ENCODE assay signal across 2 cellular contexts in the genomic region with DNA sequence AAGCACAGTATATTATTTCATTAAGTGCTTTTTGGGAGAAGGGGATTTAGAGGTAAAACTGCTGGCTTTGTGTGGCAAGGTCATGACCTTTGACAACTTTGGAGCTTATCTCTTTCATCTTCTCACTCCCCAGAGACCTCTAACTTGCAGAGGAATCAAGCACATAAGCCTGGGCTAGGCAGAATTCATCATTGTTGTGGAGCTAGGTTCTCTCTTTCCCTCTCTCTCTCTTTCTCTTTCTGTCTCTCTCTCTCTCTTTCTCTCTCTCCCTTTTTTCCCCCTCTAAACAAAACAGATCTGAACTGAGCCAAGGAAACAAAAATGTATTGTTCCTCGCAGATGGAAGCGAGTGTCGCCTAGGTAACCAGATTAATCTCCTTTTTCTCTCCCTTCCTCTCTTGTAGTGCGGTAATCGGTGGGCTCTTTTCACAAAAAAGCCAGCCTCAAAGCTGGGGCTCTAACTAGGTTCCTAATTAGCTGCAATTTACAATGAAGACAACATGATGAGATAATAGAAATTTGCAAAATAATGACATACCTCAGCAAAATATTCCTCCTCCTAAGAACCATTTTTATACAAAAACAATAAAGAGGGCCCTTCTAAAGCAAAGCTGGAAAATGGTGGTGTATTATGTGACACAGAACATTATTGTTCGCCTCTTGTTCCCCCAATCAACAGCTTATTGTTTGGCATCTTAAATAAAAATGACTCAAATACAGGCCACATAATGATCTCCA.
TF ChIP-seq lines count a peak whose summit lies in the region.

No MANE protein-coding gene starts in this region.

TF ChIP-seq in GM23338, 12 proteins besides CTCF, POLR2A, EP300 and RAD21 (continues in another document):
- no peak for TF ChIP-seq CREB1 (CRISPR knock-in tag; IDR thresholded peaks at IDR 0.05; ENCODE audit: low read depth)
- no peak for TF ChIP-seq EZH2 (IDR thresholded peaks at IDR 0.05; ENCODE audit: low read depth, unreplicated experiment)
- no peak for TF ChIP-seq ZNF331 (CRISPR knock-in tag; IDR thresholded peaks at IDR 0.05; ENCODE audit: low read depth)
- no peak for TF ChIP-seq ZNF114 (CRISPR knock-in tag; IDR thresholded peaks at IDR 0.05)
- no peak for TF ChIP-seq POLR2AphosphoS5 (IDR thresholded peaks at IDR 0.05; ENCODE audit: low read depth)
- TF ChIP-seq, protein P1, sequence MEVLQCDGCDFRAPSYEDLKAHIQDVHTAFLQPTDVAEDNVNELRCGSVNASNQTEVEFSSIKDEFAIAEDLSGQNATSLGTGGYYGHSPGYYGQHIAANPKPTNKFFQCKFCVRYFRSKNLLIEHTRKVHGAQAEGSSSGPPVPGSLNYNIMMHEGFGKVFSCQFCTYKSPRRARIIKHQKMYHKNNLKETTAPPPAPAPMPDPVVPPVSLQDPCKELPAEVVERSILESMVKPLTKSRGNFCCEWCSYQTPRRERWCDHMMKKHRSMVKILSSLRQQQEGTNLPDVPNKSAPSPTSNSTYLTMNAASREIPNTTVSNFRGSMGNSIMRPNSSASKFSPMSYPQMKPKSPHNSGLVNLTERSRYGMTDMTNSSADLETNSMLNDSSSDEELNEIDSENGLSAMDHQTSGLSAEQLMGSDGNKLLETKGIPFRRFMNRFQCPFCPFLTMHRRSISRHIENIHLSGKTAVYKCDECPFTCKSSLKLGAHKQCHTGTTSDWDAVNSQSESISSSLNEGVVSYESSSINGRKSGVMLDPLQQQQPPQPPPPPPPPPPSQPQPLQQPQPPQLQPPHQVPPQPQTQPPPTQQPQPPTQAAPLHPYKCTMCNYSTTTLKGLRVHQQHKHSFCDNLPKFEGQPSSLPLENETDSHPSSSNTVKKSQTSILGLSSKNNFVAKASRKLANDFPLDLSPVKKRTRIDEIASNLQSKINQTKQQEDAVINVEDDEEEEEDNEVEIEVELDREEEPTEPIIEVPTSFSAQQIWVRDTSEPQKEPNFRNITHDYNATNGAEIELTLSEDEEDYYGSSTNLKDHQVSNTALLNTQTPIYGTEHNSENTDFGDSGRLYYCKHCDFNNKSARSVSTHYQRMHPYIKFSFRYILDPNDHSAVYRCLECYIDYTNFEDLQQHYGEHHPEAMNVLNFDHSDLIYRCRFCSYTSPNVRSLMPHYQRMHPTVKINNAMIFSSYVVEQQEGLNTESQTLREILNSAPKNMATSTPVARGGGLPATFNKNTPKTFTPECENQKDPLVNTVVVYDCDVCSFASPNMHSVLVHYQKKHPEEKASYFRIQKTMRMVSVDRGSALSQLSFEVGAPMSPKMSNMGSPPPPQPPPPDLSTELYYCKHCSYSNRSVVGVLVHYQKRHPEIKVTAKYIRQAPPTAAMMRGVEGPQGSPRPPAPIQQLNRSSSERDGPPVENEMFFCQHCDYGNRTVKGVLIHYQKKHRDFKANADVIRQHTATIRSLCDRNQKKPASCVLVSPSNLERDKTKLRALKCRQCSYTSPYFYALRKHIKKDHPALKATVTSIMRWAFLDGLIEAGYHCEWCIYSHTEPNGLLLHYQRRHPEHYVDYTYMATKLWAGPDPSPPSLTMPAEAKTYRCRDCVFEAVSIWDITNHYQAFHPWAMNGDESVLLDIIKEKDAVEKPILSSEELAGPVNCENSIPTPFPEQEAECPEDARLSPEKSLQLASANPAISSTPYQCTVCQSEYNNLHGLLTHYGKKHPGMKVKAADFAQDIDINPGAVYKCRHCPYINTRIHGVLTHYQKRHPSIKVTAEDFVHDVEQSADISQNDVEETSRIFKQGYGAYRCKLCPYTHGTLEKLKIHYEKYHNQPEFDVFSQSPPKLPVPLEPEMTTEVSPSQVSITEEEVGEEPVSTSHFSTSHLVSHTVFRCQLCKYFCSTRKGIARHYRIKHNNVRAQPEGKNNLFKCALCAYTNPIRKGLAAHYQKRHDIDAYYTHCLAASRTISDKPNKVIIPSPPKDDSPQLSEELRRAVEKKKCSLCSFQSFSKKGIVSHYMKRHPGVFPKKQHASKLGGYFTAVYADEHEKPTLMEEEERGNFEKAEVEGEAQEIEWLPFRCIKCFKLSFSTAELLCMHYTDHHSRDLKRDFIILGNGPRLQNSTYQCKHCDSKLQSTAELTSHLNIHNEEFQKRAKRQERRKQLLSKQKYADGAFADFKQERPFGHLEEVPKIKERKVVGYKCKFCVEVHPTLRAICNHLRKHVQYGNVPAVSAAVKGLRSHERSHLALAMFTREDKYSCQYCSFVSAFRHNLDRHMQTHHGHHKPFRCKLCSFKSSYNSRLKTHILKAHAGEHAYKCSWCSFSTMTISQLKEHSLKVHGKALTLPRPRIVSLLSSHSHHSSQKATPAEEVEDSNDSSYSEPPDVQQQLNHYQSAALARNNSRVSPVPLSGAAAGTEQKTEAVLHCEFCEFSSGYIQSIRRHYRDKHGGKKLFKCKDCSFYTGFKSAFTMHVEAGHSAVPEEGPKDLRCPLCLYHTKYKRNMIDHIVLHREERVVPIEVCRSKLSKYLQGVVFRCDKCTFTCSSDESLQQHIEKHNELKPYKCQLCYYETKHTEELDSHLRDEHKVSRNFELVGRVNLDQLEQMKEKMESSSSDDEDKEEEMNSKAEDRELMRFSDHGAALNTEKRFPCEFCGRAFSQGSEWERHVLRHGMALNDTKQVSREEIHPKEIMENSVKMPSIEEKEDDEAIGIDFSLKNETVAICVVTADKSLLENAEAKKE (CRISPR knock-in tag; IDR thresholded peaks at IDR 0.05) = no peak
- TF ChIP-seq JUNB (IDR thresholded peaks at IDR 0.05; ENCODE audit: unreplicated experiment) = no peak
- TF ChIP-seq NANOG (IDR thresholded peaks at IDR 0.05; ENCODE audit: borderline replicate concordance) = no peak
- TF ChIP-seq, protein P2, sequence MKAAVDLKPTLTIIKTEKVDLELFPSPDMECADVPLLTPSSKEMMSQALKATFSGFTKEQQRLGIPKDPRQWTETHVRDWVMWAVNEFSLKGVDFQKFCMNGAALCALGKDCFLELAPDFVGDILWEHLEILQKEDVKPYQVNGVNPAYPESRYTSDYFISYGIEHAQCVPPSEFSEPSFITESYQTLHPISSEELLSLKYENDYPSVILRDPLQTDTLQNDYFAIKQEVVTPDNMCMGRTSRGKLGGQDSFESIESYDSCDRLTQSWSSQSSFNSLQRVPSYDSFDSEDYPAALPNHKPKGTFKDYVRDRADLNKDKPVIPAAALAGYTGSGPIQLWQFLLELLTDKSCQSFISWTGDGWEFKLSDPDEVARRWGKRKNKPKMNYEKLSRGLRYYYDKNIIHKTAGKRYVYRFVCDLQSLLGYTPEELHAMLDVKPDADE (IDR thresholded peaks at IDR 0.05) = no peak
- no peak for TF ChIP-seq EZH2phosphoT487 (IDR thresholded peaks at IDR 0.05; ENCODE audit: unreplicated experiment)

TF ChIP-seq in H1, 55 proteins besides CTCF, POLR2A, EP300 and RAD21:
- TF ChIP-seq, protein P3, sequence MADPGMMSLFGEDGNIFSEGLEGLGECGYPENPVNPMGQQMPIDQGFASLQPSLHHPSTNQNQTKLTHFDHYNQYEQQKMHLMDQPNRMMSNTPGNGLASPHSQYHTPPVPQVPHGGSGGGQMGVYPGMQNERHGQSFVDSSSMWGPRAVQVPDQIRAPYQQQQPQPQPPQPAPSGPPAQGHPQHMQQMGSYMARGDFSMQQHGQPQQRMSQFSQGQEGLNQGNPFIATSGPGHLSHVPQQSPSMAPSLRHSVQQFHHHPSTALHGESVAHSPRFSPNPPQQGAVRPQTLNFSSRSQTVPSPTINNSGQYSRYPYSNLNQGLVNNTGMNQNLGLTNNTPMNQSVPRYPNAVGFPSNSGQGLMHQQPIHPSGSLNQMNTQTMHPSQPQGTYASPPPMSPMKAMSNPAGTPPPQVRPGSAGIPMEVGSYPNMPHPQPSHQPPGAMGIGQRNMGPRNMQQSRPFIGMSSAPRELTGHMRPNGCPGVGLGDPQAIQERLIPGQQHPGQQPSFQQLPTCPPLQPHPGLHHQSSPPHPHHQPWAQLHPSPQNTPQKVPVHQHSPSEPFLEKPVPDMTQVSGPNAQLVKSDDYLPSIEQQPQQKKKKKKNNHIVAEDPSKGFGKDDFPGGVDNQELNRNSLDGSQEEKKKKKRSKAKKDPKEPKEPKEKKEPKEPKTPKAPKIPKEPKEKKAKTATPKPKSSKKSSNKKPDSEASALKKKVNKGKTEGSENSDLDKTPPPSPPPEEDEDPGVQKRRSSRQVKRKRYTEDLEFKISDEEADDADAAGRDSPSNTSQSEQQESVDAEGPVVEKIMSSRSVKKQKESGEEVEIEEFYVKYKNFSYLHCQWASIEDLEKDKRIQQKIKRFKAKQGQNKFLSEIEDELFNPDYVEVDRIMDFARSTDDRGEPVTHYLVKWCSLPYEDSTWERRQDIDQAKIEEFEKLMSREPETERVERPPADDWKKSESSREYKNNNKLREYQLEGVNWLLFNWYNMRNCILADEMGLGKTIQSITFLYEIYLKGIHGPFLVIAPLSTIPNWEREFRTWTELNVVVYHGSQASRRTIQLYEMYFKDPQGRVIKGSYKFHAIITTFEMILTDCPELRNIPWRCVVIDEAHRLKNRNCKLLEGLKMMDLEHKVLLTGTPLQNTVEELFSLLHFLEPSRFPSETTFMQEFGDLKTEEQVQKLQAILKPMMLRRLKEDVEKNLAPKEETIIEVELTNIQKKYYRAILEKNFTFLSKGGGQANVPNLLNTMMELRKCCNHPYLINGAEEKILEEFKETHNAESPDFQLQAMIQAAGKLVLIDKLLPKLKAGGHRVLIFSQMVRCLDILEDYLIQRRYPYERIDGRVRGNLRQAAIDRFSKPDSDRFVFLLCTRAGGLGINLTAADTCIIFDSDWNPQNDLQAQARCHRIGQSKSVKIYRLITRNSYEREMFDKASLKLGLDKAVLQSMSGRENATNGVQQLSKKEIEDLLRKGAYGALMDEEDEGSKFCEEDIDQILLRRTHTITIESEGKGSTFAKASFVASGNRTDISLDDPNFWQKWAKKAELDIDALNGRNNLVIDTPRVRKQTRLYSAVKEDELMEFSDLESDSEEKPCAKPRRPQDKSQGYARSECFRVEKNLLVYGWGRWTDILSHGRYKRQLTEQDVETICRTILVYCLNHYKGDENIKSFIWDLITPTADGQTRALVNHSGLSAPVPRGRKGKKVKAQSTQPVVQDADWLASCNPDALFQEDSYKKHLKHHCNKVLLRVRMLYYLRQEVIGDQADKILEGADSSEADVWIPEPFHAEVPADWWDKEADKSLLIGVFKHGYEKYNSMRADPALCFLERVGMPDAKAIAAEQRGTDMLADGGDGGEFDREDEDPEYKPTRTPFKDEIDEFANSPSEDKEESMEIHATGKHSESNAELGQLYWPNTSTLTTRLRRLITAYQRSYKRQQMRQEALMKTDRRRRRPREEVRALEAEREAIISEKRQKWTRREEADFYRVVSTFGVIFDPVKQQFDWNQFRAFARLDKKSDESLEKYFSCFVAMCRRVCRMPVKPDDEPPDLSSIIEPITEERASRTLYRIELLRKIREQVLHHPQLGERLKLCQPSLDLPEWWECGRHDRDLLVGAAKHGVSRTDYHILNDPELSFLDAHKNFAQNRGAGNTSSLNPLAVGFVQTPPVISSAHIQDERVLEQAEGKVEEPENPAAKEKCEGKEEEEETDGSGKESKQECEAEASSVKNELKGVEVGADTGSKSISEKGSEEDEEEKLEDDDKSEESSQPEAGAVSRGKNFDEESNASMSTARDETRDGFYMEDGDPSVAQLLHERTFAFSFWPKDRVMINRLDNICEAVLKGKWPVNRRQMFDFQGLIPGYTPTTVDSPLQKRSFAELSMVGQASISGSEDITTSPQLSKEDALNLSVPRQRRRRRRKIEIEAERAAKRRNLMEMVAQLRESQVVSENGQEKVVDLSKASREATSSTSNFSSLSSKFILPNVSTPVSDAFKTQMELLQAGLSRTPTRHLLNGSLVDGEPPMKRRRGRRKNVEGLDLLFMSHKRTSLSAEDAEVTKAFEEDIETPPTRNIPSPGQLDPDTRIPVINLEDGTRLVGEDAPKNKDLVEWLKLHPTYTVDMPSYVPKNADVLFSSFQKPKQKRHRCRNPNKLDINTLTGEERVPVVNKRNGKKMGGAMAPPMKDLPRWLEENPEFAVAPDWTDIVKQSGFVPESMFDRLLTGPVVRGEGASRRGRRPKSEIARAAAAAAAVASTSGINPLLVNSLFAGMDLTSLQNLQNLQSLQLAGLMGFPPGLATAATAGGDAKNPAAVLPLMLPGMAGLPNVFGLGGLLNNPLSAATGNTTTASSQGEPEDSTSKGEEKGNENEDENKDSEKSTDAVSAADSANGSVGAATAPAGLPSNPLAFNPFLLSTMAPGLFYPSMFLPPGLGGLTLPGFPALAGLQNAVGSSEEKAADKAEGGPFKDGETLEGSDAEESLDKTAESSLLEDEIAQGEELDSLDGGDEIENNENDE (IDR thresholded peaks at IDR 0.05; ENCODE audit: insufficient replicate concordance, low read length) = peak; percentile 39
- TF ChIP-seq, protein P4, sequence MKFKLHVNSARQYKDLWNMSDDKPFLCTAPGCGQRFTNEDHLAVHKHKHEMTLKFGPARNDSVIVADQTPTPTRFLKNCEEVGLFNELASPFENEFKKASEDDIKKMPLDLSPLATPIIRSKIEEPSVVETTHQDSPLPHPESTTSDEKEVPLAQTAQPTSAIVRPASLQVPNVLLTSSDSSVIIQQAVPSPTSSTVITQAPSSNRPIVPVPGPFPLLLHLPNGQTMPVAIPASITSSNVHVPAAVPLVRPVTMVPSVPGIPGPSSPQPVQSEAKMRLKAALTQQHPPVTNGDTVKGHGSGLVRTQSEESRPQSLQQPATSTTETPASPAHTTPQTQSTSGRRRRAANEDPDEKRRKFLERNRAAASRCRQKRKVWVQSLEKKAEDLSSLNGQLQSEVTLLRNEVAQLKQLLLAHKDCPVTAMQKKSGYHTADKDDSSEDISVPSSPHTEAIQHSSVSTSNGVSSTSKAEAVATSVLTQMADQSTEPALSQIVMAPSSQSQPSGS (IDR thresholded peaks at IDR 0.05; ENCODE audit: low read length) = no peak
- TF ChIP-seq RBBP5 (IDR thresholded peaks at IDR 0.05; ENCODE audit: borderline replicate concordance, low read depth, low read length) (no peak), FOSL1 (IDR thresholded peaks at IDR 0.05; ENCODE audit: insufficient read depth, low read depth, low read length) (no peak), EZH2 (IDR thresholded peaks at IDR 0.05; ENCODE audit: low read depth, low read length, severe bottlenecking) (no peak), POU5F1 (IDR thresholded peaks at IDR 0.05; ENCODE audit: low read depth, low read length) (no peak), BRCA1 (IDR thresholded peaks at IDR 0.05; ENCODE audit: low read depth, low read length) (no peak), JUND (IDR thresholded peaks at IDR 0.05; ENCODE audit: low read length) (0 out of 2 replicates have a peak, but pooled peaks have one; percentile 43)
